Comparison of ENCODE assay signal across 13 cellular contexts in the genomic region with DNA sequence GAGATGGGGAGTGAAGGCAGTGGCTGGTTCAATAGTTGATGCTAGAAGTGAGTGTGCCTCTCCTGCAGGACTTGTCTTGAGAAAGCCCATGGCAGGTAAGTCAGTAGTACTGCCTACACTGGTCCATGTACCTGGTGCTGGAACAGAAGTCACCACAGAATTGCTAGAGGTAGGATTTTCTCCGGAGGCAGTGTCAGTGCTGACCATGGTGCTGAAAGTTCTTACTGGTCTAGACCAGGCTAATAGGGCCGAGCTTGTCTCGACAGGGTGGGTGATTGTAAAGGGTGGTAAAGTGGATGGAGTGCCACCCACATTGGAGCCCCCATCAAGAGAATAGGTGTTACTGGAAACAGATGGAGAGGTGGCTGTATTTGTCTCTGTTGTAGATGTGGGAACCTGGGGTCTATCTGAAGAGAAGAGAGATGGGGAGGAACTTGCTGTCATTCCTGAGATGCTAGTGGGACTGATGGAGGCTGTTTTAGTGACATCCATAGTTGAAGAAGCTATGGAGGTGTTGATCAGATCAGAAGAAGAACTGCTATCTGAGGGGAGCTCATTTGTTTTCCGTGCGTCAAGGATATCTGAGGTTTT. TPM values are rescaled to one million over a fixed set of nuclear protein-coding genes. Genes with fewer than 3 reads are reported as not detected.
A peak's percentile ranks its signal among the peaks of the same experiment; 100 is the strongest.
DNase-seq lines count a peak whose midpoint lies in the region; ATAC-seq and TF ChIP-seq lines count a peak whose summit lies in the region.
"Had no signal": no experiment of that assay in that cellular context is flagged by ENCODE, and none has a peak within 500 bp of the region (broad histone marks: within the 10 kb centered on the region; RNA-seq: fewer than 3 reads in every experiment).

No MANE protein-coding gene starts in this region.

- peaks cover 15% of the 10 kb centered on the region for H3K27me3 Mint-ChIP-seq in CD8-positive, alpha-beta T cell (ENCODE audit: low read depth)
- H3K27me3 Mint-ChIP-seq: T-helper 17 cell had no signal

- H3K4me3 Mint-ChIP-seq in CD8-positive, alpha-beta T cell = no peak overlapping the region
- H3K4me3 Mint-ChIP-seq: CD4-positive, alpha-beta T cell; natural killer cell; T-helper 17 cell had no signal

- H3K9me3 ChIP-seq in HEK293 (ENCODE audit: control insufficient read depth, insufficient read depth, low read depth, low read length) = no peaks in the 10 kb centered on the region
- H3K9me3 ChIP-seq in CD8-positive, alpha-beta T cell (ENCODE audit: low read length) = no peaks in the 10 kb centered on the region
- H3K9me3 ChIP-seq: right atrium auricular region had no signal

- no peak for ATAC-seq in CD8-positive, alpha-beta T cell
- no peak for ATAC-seq in GM19467 (IDR thresholded peaks at IDR 0.05; ENCODE audit: unreplicated experiment)
- ATAC-seq in GM21515 (IDR thresholded peaks at IDR 0.05; ENCODE audit: unreplicated experiment) = no peak
- ATAC-seq: natural killer cell, T-helper 17 cell had no signal

- POLR2A ChIA-PET in HEK293 (lab: Yijun Ruan, JAX) = no interaction called here
- POLR2A ChIA-PET in CD8-positive, alpha-beta T cell (lab: Charles Lee) = no interaction called here

- H3K4me1 ChIP-seq in HEK293 (ENCODE audit: control insufficient read depth, insufficient read depth, low read length) = no peaks in the 10 kb centered on the region
- no peaks in the 10 kb centered on the region for H3K4me1 ChIP-seq in CD8-positive, alpha-beta T cell (ENCODE audit: insufficient read depth, low read length)
- H3K4me1 ChIP-seq: right atrium auricular region had no signal

- CTCF ChIA-PET in HEK293 (lab: Yijun Ruan, JAX) = no interaction called here
- CTCF ChIA-PET in CD8-positive, alpha-beta T cell (lab: Charles Lee) = no interaction called here

- H3K27me3 ChIP-seq in CD8-positive, alpha-beta T cell (ENCODE audit: insufficient read depth, low read length) = no peaks in the 10 kb centered on the region
- H3K27me3 ChIP-seq: right atrium auricular region had no signal

- H3K36me3 ChIP-seq in HEK293 (ENCODE audit: control insufficient read depth in 2 of 2, insufficient read depth in 1 of 2, low read length in 2 of 2) = no peaks in the 10 kb centered on the region
- no peaks in the 10 kb centered on the region for H3K36me3 ChIP-seq in CD8-positive, alpha-beta T cell (ENCODE audit: insufficient read depth, low read length)
- H3K36me3 ChIP-seq: right atrium auricular region had no signal

- no peaks in the 10 kb centered on the region for H3K4me1 Mint-ChIP-seq in CD8-positive, alpha-beta T cell (ENCODE audit: low read depth)
- H3K4me1 Mint-ChIP-seq: natural killer cell, T-helper 17 cell had no signal

- intact Hi-C loops in CD8-positive, alpha-beta T cell (cut with DNase I, micrococcal nuclease) = no loop called here

- TF ChIP-seq CTCF in HEK293 (tag by site-specific recombination; IDR thresholded peaks at IDR 0.05) (no peak), fibroblast of villous mesenchyme (IDR thresholded peaks at IDR 0.05; ENCODE audit: insufficient read depth, low read depth, low read length) (no peak)
- TF ChIP-seq CTCF in CD8-positive, alpha-beta T cell (IDR thresholded peaks at IDR 0.05) = no peak

- in situ Hi-C loops in ACHN (cut with HindIII; ENCODE audit: low pct_ligation_motif_present, low pct_unique_long_range_greater_than_20kb, low sequenced_read_pairs) = no loop called here

- peaks cover 8% of the 10 kb centered on the region for H3K9me3 Mint-ChIP-seq in CD8-positive, alpha-beta T cell

- peak; percentile 2 for DNase-seq in ACHN
- DNase-seq in RKO (ENCODE audit: low spot score) = peak; percentile 42
- DNase-seq in fibroblast of villous mesenchyme (ENCODE audit: low read depth) = peak; percentile 2
- DNase-seq in CD8-positive, alpha-beta T cell = no peak
- no peak for DNase-seq in mucosa of gallbladder (ENCODE audit: low spot score)
- DNase-seq: CD4-positive, alpha-beta T cell; natural killer cell; NCI-H1930; T-helper 17 cell had no signal

- no peaks in the 10 kb centered on the region for H3K36me3 Mint-ChIP-seq in CD8-positive, alpha-beta T cell
- H3K36me3 Mint-ChIP-seq: natural killer cell had no signal

- no peak overlapping the region for H3K27ac Mint-ChIP-seq in CD8-positive, alpha-beta T cell
- H3K27ac Mint-ChIP-seq: CD4-positive, alpha-beta T cell; natural killer cell; T-helper 17 cell had no signal

- H3K4me3 ChIP-seq in HEK293 (ENCODE audit: low read depth, low read length) = no peak overlapping the region
- no peak overlapping the region for H3K4me3 ChIP-seq in fibroblast of villous mesenchyme (ENCODE audit: low read depth, low read length)
- H3K4me3 ChIP-seq in CD8-positive, alpha-beta T cell (ENCODE audit: low read depth, low read length) = no peak overlapping the region
- H3K4me3 ChIP-seq: right atrium auricular region had no signal

- H3K27ac ChIP-seq in HEK293 (ENCODE audit: extremely low read depth, low read depth, low read length) = no peak overlapping the region
- H3K27ac ChIP-seq in CD8-positive, alpha-beta T cell (ENCODE audit: low read depth, low read length) = no peak overlapping the region
- H3K27ac ChIP-seq: right atrium auricular region had no signal

TF ChIP-seq in HEK293, 187 proteins besides CTCF, POLR2A, EP300 and RAD21:
- TF ChIP-seq ZBTB17 (tag by site-specific recombination; IDR thresholded peaks at IDR 0.05) (no peak), ZNF175 (tag by site-specific recombination; IDR thresholded peaks at IDR 0.05) (no peak), ZNF776 (tag by site-specific recombination; IDR thresholded peaks at IDR 0.05; ENCODE audit: borderline replicate concordance) (no peak), ZNF10 (tag by site-specific recombination; IDR thresholded peaks at IDR 0.05) (no peak), EGR2 (tag by site-specific recombination; IDR thresholded peaks at IDR 0.05; ENCODE audit: low read depth) (no peak)
- TF ChIP-seq, protein P1, sequence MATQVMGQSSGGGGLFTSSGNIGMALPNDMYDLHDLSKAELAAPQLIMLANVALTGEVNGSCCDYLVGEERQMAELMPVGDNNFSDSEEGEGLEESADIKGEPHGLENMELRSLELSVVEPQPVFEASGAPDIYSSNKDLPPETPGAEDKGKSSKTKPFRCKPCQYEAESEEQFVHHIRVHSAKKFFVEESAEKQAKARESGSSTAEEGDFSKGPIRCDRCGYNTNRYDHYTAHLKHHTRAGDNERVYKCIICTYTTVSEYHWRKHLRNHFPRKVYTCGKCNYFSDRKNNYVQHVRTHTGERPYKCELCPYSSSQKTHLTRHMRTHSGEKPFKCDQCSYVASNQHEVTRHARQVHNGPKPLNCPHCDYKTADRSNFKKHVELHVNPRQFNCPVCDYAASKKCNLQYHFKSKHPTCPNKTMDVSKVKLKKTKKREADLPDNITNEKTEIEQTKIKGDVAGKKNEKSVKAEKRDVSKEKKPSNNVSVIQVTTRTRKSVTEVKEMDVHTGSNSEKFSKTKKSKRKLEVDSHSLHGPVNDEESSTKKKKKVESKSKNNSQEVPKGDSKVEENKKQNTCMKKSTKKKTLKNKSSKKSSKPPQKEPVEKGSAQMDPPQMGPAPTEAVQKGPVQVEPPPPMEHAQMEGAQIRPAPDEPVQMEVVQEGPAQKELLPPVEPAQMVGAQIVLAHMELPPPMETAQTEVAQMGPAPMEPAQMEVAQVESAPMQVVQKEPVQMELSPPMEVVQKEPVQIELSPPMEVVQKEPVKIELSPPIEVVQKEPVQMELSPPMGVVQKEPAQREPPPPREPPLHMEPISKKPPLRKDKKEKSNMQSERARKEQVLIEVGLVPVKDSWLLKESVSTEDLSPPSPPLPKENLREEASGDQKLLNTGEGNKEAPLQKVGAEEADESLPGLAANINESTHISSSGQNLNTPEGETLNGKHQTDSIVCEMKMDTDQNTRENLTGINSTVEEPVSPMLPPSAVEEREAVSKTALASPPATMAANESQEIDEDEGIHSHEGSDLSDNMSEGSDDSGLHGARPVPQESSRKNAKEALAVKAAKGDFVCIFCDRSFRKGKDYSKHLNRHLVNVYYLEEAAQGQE (tag by site-specific recombination; IDR thresholded peaks at IDR 0.05) = peak; percentile 94
- TF ChIP-seq, protein P2, sequence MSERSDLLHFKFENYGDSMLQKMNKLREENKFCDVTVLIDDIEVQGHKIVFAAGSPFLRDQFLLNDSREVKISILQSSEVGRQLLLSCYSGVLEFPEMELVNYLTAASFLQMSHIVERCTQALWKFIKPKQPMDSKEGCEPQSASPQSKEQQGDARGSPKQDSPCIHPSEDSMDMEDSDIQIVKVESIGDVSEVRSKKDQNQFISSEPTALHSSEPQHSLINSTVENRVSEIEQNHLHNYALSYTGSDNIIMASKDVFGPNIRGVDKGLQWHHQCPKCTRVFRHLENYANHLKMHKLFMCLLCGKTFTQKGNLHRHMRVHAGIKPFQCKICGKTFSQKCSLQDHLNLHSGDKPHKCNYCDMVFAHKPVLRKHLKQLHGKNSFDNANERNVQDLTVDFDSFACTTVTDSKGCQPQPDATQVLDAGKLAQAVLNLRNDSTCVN (tag by site-specific recombination; optimal IDR thresholded peaks at IDR 0.05) = no peak
TF ChIP-seq in HEK293: peak in this region for 1.

RNA-seq across cellular contexts. Expression of a gene that starts 36.6 kb away (rescaled TPM):
- under 0.01 TPM in 2 replicates for total RNA-seq in fibroblast of villous mesenchyme
- total RNA-seq in CD8-positive, alpha-beta T cell = under 1 TPM; 0.03 to 0.14 TPM
- total RNA-seq in mucosa of gallbladder = 0.03 TPM

Comparison
In these comparisons a context has a peak if more than half of its experiments do, and no peak if none do; other contexts are left out.
1. DNase-seq: peak in ACHN (single experiment), RKO (single experiment) and fibroblast of villous mesenchyme (single experiment); none in CD8-positive, alpha-beta T cell (0 of 7) and mucosa of gallbladder (single experiment).